In the genomic region with DNA sequence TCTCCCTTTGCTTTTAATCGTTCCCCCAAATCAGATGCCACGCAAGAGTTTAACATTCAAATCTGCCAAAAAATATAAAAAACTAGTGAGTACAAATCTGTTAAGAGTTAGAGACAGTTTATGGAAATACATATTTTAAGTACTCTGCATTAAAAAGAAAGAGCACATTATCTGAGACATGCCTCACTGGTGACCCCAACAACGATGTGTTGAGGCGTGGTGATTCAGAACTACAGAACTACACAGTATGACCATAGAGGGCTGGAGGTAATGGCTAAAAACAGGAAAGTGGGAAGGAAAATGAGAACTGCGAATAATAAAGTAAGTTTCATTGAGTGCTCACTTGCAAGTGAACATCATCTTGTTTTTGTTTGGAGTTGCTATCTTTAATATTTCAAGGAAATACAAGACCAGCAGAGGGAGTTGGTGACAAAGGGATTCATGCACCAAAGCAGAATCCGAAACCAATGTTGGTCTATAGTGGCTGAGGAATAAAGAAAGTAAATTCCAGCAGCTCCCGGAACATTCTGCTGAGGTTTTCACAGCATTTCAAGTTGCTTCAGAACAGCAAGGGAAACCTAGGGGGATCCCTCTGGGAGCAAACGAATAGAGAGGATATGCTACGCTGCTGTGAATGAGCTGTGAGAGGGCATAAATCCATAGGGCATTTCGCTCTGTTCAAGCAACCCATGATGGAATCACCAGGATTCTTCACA, we compare ENCODE assay signal across 9 cellular contexts.
DNase-seq lines count a peak whose midpoint lies in the region; ATAC-seq and TF ChIP-seq lines count a peak whose summit lies in the region.
"Had no signal": no experiment of that assay in that cellular context is flagged by ENCODE, and none has a peak within 500 bp of the region (broad histone marks: within the 10 kb centered on the region; RNA-seq: fewer than 3 reads in every experiment).

No MANE protein-coding gene starts in this region.

- DNase-seq in AG08395 (ENCODE audit: low spot score) (peak; percentile 71), HT1080 (ENCODE audit: low read depth) (peak; percentile 59), mammary epithelial cell (peak; percentile 19), mucosa of gallbladder (ENCODE audit: low spot score) (peak; percentile 28), NCI-H446 (lab: John Stamatoyannopoulos, UW) (no peak), NCI-H2196 treated with DMSO at 0.1 percent for 48 hours (lab: John Stamatoyannopoulos, UW; ENCODE audit: unreplicated experiment) (no peak)
- DNase-seq in activated CD4-positive, alpha-beta T cell treated with anti-CD3 and anti-CD28 coated beads for 36 hours, result no peak
- DNase-seq in naive thymus-derived CD4-positive, alpha-beta T cell, result no peak
- DNase-seq: NCI-H524 treated with DMSO at 0.1 percent for 48 hours had no signal

- BruUV-seq in mammary epithelial cell (replicated peaks; lab: Mats Ljungman, UMichigan), result no TSS peak

- no peaks in the 10 kb centered on the region for H3K36me3 Mint-ChIP-seq in activated CD4-positive, alpha-beta T cell treated with anti-CD3 and anti-CD28 coated beads for 36 hours (ENCODE audit: low read depth)
- no peaks in the 10 kb centered on the region for H3K36me3 Mint-ChIP-seq in naive thymus-derived CD4-positive, alpha-beta T cell

- dilution Hi-C loops in mammary epithelial cell (cut with HindIII; ENCODE audit: low sequenced_read_pairs), result no loop called here

- no peaks in the 10 kb centered on the region for H3K9me3 Mint-ChIP-seq in activated CD4-positive, alpha-beta T cell treated with anti-CD3 and anti-CD28 coated beads for 36 hours (ENCODE audit: low read depth)
- peaks cover 0 to 7% (median 0%) of the 10 kb centered on the region in 11 donors for H3K9me3 Mint-ChIP-seq in naive thymus-derived CD4-positive, alpha-beta T cell

- H2AFZ ChIP-seq in mammary epithelial cell (ENCODE audit: low read depth, low read length), result peak overlapping the region; percentile 73

- no peaks in the 10 kb centered on the region for H3K4me1 ChIP-seq in mammary epithelial cell (ENCODE audit: insufficient read depth, low read length)
- H3K4me1 ChIP-seq in naive thymus-derived CD4-positive, alpha-beta T cell (ENCODE audit: control insufficient read depth in 2 of 2, insufficient read depth in 2 of 2, low read length in 2 of 2), result no peaks in the 10 kb centered on the region

- POLR2A ChIA-PET in activated CD4-positive, alpha-beta T cell treated with anti-CD3 and anti-CD28 coated beads for 36 hours (lab: Charles Lee), result no interaction called here
- POLR2A ChIA-PET in naive thymus-derived CD4-positive, alpha-beta T cell (lab: Charles Lee), result no interaction called here

- H3K4me2 ChIP-seq in mammary epithelial cell (ENCODE audit: insufficient read depth, low read depth, low read length), result peak overlapping the region; percentile 51

- 62% methylated on average over 9 of the region's 10 CpGs for WGBS in mammary epithelial cell (ENCODE audit: low coverage, missing lambda C conversion rate)

- no peaks in the 10 kb centered on the region for H3K9me3 ChIP-seq in mammary epithelial cell (replicated peaks; ENCODE audit: insufficient read depth, low read length)
- no peaks in the 10 kb centered on the region for H3K9me3 ChIP-seq in naive thymus-derived CD4-positive, alpha-beta T cell (ENCODE audit: control insufficient read depth in 2 of 3, low read length in 3 of 3)

- CTCF ChIA-PET in mammary epithelial cell (lab: Charles Lee; ENCODE audit: low non-redundant PET), result interaction anchor here (0.7 to 0.9 kb wide), 3 partner anchors 120 to 316 kb away, joined by 3 to 4 read pairs (median 3); no protein-coding TSS in a partner anchor
- CTCF ChIA-PET in activated CD4-positive, alpha-beta T cell treated with anti-CD3 and anti-CD28 coated beads for 36 hours (lab: Charles Lee), result no interaction called here
- CTCF ChIA-PET in naive thymus-derived CD4-positive, alpha-beta T cell (lab: Charles Lee), result no interaction called here

- no peak overlapping the region for H3K27ac Mint-ChIP-seq in activated CD4-positive, alpha-beta T cell treated with anti-CD3 and anti-CD28 coated beads for 36 hours
- H3K27ac Mint-ChIP-seq in naive thymus-derived CD4-positive, alpha-beta T cell, result no peak overlapping the region

- no peaks in the 10 kb centered on the region for H3K36me3 ChIP-seq in mammary epithelial cell (ENCODE audit: insufficient read depth, low read length)
- H3K36me3 ChIP-seq in naive thymus-derived CD4-positive, alpha-beta T cell (ENCODE audit: control insufficient read depth in 2 of 3, insufficient read depth in 3 of 3, low read length in 3 of 3), result no peaks in the 10 kb centered on the region

- TF ChIP-seq CTCF in mammary epithelial cell (conservative IDR thresholded peaks at IDR 0.05 in 1 of 2, IDR thresholded peaks at IDR 0.05 in 1 of 2; ENCODE audit: extremely low read depth in 1 of 2, insufficient read depth in 1 of 2, low read depth in 1 of 2, low read length in 2 of 2), result peak; percentile 26 to 56

- H4K20me1 ChIP-seq in mammary epithelial cell (ENCODE audit: insufficient read depth, low read length), result no peaks in the 10 kb centered on the region

- H3K4me1 Mint-ChIP-seq in activated CD4-positive, alpha-beta T cell treated with anti-CD3 and anti-CD28 coated beads for 36 hours, result no peaks in the 10 kb centered on the region
- H3K4me1 Mint-ChIP-seq in naive thymus-derived CD4-positive, alpha-beta T cell, result no peaks in the 10 kb centered on the region

- in situ Hi-C loops in mammary epithelial cell (cut with MboI; ENCODE audit: low sequenced_read_pairs in 2 of 2), result loop anchor here in 1 of 2 donors (10.0 kb wide), 1 partner anchor 105 kb away; no protein-coding TSS in a partner anchor

- H3K9ac ChIP-seq in mammary epithelial cell (ENCODE audit: insufficient read depth, low read length), result no peak overlapping the region

- peak overlapping the region in 1 of 3 experiments; percentile 12 for H3K4me3 ChIP-seq in mammary epithelial cell (replicated peaks in 1 of 3; ENCODE audit: insufficient read depth in 1 of 3, low read depth in 2 of 3, low read length in 3 of 3)
- H3K4me3 ChIP-seq in naive thymus-derived CD4-positive, alpha-beta T cell (ENCODE audit: low read length), result no peak overlapping the region

- peaks cover 6% of the 10 kb centered on the region for H3K27me3 Mint-ChIP-seq in activated CD4-positive, alpha-beta T cell treated with anti-CD3 and anti-CD28 coated beads for 36 hours
- H3K27me3 Mint-ChIP-seq in naive thymus-derived CD4-positive, alpha-beta T cell, result peaks cover 8 to 19% (median 13%) of the 10 kb centered on the region in 5 donors

- no peaks in the 10 kb centered on the region for H3K27me3 ChIP-seq in mammary epithelial cell (ENCODE audit: insufficient read depth, low read length)
- H3K27me3 ChIP-seq in naive thymus-derived CD4-positive, alpha-beta T cell (ENCODE audit: control insufficient read depth in 2 of 2, insufficient read depth in 2 of 2, low read length in 2 of 2), result no peaks in the 10 kb centered on the region

- H3K27ac ChIP-seq in mammary epithelial cell (ENCODE audit: insufficient read depth, low read depth, low read length), result no peak overlapping the region
- no peak overlapping the region for H3K27ac ChIP-seq in naive thymus-derived CD4-positive, alpha-beta T cell (ENCODE audit: low read depth, low read length)

- no peak for ATAC-seq in activated CD4-positive, alpha-beta T cell treated with anti-CD3 and anti-CD28 coated beads for 36 hours
- ATAC-seq in naive thymus-derived CD4-positive, alpha-beta T cell, result no peak

- no peak overlapping the region for H3K4me3 Mint-ChIP-seq in activated CD4-positive, alpha-beta T cell treated with anti-CD3 and anti-CD28 coated beads for 36 hours
- no peak overlapping the region for H3K4me3 Mint-ChIP-seq in naive thymus-derived CD4-positive, alpha-beta T cell

- no peaks in the 10 kb centered on the region for H3K79me2 ChIP-seq in mammary epithelial cell (ENCODE audit: insufficient read depth, low read length)

- intact Hi-C loops in mammary epithelial cell (cut with micrococcal nuclease), result loop anchor here (1.0 to 5.0 kb wide), 3 partner anchors 107 to 223 kb away; no protein-coding TSS in a partner anchor
- intact Hi-C loops in activated CD4-positive, alpha-beta T cell treated with anti-CD3 and anti-CD28 coated beads for 36 hours (cut with DNase I, micrococcal nuclease), result no loop called here
- intact Hi-C loops in naive thymus-derived CD4-positive, alpha-beta T cell (cut with micrococcal nuclease), result no loop called here

Comparison
In these comparisons a context has a peak if more than half of its experiments do, and no peak if none do; other contexts are left out.
1. DNase-seq: peak in AG08395 (single experiment), HT1080 (single experiment), mammary epithelial cell (single experiment) and mucosa of gallbladder (single experiment); none in NCI-H446 (0 of 2), activated CD4-positive, alpha-beta T cell treated with anti-CD3 and anti-CD28 coated beads for 36 hours (single experiment), naive thymus-derived CD4-positive, alpha-beta T cell (0 of 9) and NCI-H2196 treated with DMSO at 0.1 percent for 48 hours (single experiment).